8 cellular contexts compared by ENCODE assay signal in genomic region chr16:46688657-46689491, GRCh38. TPM values are rescaled to one million over a fixed set of nuclear protein-coding genes. Genes with fewer than 3 reads are reported as not detected.
DNase-seq lines count a peak whose midpoint lies in the region; ATAC-seq and TF ChIP-seq lines count a peak whose summit lies in the region.

Gene VPS35, minus strand, starts transcription at chr16:46689178. Its CDS starts 45 bp downstream, at chr16:46689133.

- peak within 1 kb of the TSS; percentile 100 for H3K27ac ChIP-seq in cingulate gyrus (ENCODE audit: low read depth, low read length)
- peak within 1 kb of the TSS; percentile 99 for H3K27ac ChIP-seq in layer of hippocampus (ENCODE audit: low read depth, low read length)

- CTCF ChIA-PET in activated CD4-positive, alpha-beta T cell treated with anti-CD3 and anti-CD28 coated beads for 36 hours (lab: Charles Lee) = interaction anchor here (0.6 to 1.1 kb wide), 5 partner anchors 15 to 165 kb away, joined by 3 to 8 read pairs (median 4); no protein-coding TSS in a partner anchor

- H3K4me1 Mint-ChIP-seq in activated CD4-positive, alpha-beta T cell treated with anti-CD3 and anti-CD28 coated beads for 36 hours = peaks cover 50% of the 10 kb centered on the region

- H3K4me3 Mint-ChIP-seq in activated CD4-positive, alpha-beta T cell treated with anti-CD3 and anti-CD28 coated beads for 36 hours = no peak within 1 kb of the TSS

- ATAC-seq in HG03442 (IDR thresholded peaks at IDR 0.05; ENCODE audit: unreplicated experiment) = peak; percentile 80
- peak; percentile 92 for ATAC-seq in activated CD4-positive, alpha-beta T cell treated with anti-CD3 and anti-CD28 coated beads for 36 hours

- DNase-seq in BE2C (peak; percentile 100), GM19238 (ENCODE audit: insufficient read length, low spot score) (peak; percentile 84), NCI-H510A treated with DMSO at 0.1 percent for 48 hours (lab: John Stamatoyannopoulos, UW) (peak; percentile 98)
- peak; percentile 100 for DNase-seq in activated CD4-positive, alpha-beta T cell treated with anti-CD3 and anti-CD28 coated beads for 36 hours
- DNase-seq in stimulated activated CD4-positive, alpha-beta T cell treated with anti-CD3 and anti-CD28 coated beads, Interleukin-1b, Interleukin-23, amount 100 ng/mL, for 4 hours (ENCODE audit: low read depth in 2 of 2) = peak; percentile 100

- H3K4me1 ChIP-seq in BE2C = no peaks in the 10 kb centered on the region; the same call in 1 of the 2 replicates

- no peaks in the 10 kb centered on the region for H3K9me3 Mint-ChIP-seq in activated CD4-positive, alpha-beta T cell treated with anti-CD3 and anti-CD28 coated beads for 36 hours (ENCODE audit: low read depth)

- H3K27me3 Mint-ChIP-seq in activated CD4-positive, alpha-beta T cell treated with anti-CD3 and anti-CD28 coated beads for 36 hours = no peaks in the 10 kb centered on the region

- POLR2A ChIA-PET in activated CD4-positive, alpha-beta T cell treated with anti-CD3 and anti-CD28 coated beads for 36 hours (lab: Charles Lee) = interaction anchor here (0.6 kb wide), 1 partner anchor 1591 kb away, joined by 3 read pairs; no protein-coding TSS in a partner anchor

- no peaks in the 10 kb centered on the region for H3K9me3 ChIP-seq in BE2C

- no peak within 1 kb of the TSS for H3K27ac Mint-ChIP-seq in activated CD4-positive, alpha-beta T cell treated with anti-CD3 and anti-CD28 coated beads for 36 hours

- no peaks in the 10 kb centered on the region for H3K27me3 ChIP-seq in BE2C
- H3K27me3 ChIP-seq in layer of hippocampus (ENCODE audit: control insufficient read depth, insufficient read depth, low read length) = no peaks in the 10 kb centered on the region

- intact Hi-C loops in activated CD4-positive, alpha-beta T cell treated with anti-CD3 and anti-CD28 coated beads for 36 hours (cut with DNase I, micrococcal nuclease) = loop anchor here (1.0 to 10.0 kb wide), 14 partner anchors 16 to 1926 kb away; partner anchors contain the start of genes C16orf87 (in 2 of the 2), DNAJA2 (in 2 of the 2), SHCBP1 (in 2 of the 2) and ABCC11 (in 1 of the 2)

- TF ChIP-seq CTCF in BE2C (IDR thresholded peaks at IDR 0.05; ENCODE audit: low read depth, low read length) = no peak; the same call in 1 of the 2 replicates

- H3K36me3 ChIP-seq in BE2C = peaks cover 23% of the 10 kb centered on the region

- H3K36me3 Mint-ChIP-seq in activated CD4-positive, alpha-beta T cell treated with anti-CD3 and anti-CD28 coated beads for 36 hours (ENCODE audit: low read depth) = peaks cover 21% of the 10 kb centered on the region

- H3K4me3 ChIP-seq in BE2C (ENCODE audit: low read depth, low read length) = peak within 1 kb of the TSS; percentile 89

RNA-seq across cellular contexts. Expression of gene VPS35, which starts in this region (rescaled TPM):
- 39.3 TPM for polyA plus RNA-seq in BE2C (2012; ENCODE audit: insufficient read depth, insufficient read length, low read depth)
- total RNA-seq in activated CD4-positive, alpha-beta T cell treated with anti-CD3 and anti-CD28 coated beads for 36 hours = 10 to 100 TPM; 60.0 to 98.4 TPM

Comparison
In these comparisons a context has a peak if more than half of its experiments do, and no peak if none do; other contexts are left out.
1. Peak in every context shown above with its lines: DNase-seq, ATAC-seq, H3K4me3 ChIP-seq and H3K27ac ChIP-seq.